Comparison of ENCODE assay signal across 1 cellular context in the genomic region with DNA sequence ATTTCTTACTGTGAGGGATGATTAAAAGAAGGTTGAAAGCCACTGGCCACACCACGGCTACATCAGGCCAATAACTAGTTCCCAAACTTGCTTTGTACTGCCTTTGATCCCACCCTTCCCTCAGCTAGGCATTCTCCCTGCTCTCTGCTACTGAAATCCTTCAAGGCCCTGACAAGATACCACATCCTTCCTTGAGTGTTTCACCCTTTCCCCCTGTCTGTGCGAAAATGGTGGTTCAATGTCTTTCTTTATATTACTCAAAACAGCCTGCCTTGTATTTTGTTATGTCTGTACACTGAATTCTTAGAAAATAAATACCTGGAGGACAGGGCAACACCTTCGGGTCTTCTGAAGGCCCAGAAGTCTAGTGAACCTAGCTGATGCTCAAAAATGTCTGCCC.
TF ChIP-seq lines count a peak whose summit lies in the region.

No MANE protein-coding gene starts in this region.

TF ChIP-seq in IMR-90, 13 proteins besides CTCF, POLR2A, EP300 and RAD21:
- no peak for TF ChIP-seq RCOR1 (IDR thresholded peaks at IDR 0.05; ENCODE audit: insufficient replicate concordance, low read length)
- TF ChIP-seq FOS (IDR thresholded peaks at IDR 0.05; ENCODE audit: low read depth, low read length): no peak
- no peak for TF ChIP-seq NFE2L2 (IDR thresholded peaks at IDR 0.05; ENCODE audit: low read depth, low read length)
- TF ChIP-seq MAZ (IDR thresholded peaks at IDR 0.05; ENCODE audit: borderline replicate concordance, low read depth, low read length): no peak
- no peak for TF ChIP-seq CEBPB (IDR thresholded peaks at IDR 0.05; ENCODE audit: low read depth, low read length)
- no peak for TF ChIP-seq CHD1 (IDR thresholded peaks at IDR 0.05; ENCODE audit: low read depth, low read length)
